ENCODE assay signal across 40 cellular contexts in genomic region chr22:39225591-39225990, GRCh38.
"Had no signal": no experiment of that assay in that cellular context is flagged by ENCODE, and none has a peak within 500 bp of the region (broad histone marks: within the 10 kb centered on the region; RNA-seq: fewer than 3 reads in every experiment).

No MANE protein-coding gene starts in this region.

- H3K9me3 ChIP-seq: adrenal gland, ascending aorta, body of pancreas, breast epithelium had no signal

- H3K27me3 Mint-ChIP-seq: activated naive CD4-positive, alpha-beta T cell treated with anti-CD3 and anti-CD28 coated beads, Interleukin-2, amount 50 U/mL, for 24 hours; activated T-helper 17 cell treated with anti-CD3 and anti-CD28 coated beads, Interleukin-2, amount 50 U/mL, for 72 hours; central memory CD8-positive, alpha-beta T cell had no signal

- ATAC-seq: activated naive CD4-positive, alpha-beta T cell treated with anti-CD3 and anti-CD28 coated beads, Interleukin-2, amount 50 U/mL, for 72 hours; activated naive CD8-positive, alpha-beta T cell treated with anti-CD3 and anti-CD28 coated beads, Interleukin-2, amount 50 U/mL, for 24 hours; activated T-cell treated with anti-CD3 and anti-CD28 coated beads, Interleukin-2, amount 50 U/mL, for 4 hours; activated T-cell treated with anti-CD3 and anti-CD28 coated beads, Interleukin-2, amount 50 U/mL, for 72 hours; activated T-helper 17 cell treated with anti-CD3 and anti-CD28 coated beads, Interleukin-2, amount 50 U/mL, for 72 hours; body of pancreas had no signal

- H3K4me1 ChIP-seq: ascending aorta, body of pancreas, breast epithelium had no signal

- DNase-seq: activated effector memory CD4-positive, alpha-beta T cell treated with anti-CD3 and anti-CD28 coated beads, Interleukin-2, amount 50 U/mL, for 16 hours; activated effector memory CD4-positive, alpha-beta T cell treated with Interleukin-2 at 50 U/mL for 16 hours; activated gamma-delta T cell; activated gamma-delta T cell treated with Interleukin-2 at 50 U/mL for 16 hours; activated naive CD4-positive, alpha-beta T cell; activated naive CD4-positive, alpha-beta T cell treated with anti-CD3 and anti-CD28 coated beads for 36 hours; activated naive CD4-positive, alpha-beta T cell treated with anti-CD3 and anti-CD28 coated beads, Interleukin-2, amount 10 ng/mL, durations not matched to agents 7 days and 5 days; activated naive CD4-positive, alpha-beta T cell treated with anti-CD3 and anti-CD28 coated beads, Interleukin-2, amount 50 U/mL, for 16 hours; activated naive CD4-positive, alpha-beta T cell treated with Interleukin-2 at 50 U/mL for 16 hours; activated naive CD8-positive, alpha-beta T cell treated with anti-CD3 and anti-CD28 coated beads for 36 hours; activated naive CD8-positive, alpha-beta T cell treated with anti-CD3 and anti-CD28 coated beads, Interleukin-2, amount 10 ng/mL, durations not matched to agents 7 days and 5 days; activated naive CD8-positive, alpha-beta T cell treated with anti-CD3 and anti-CD28 coated beads, Interleukin-2, amount 50 U/mL, for 24 hours; activated T-cell treated with anti-CD3 and anti-CD28 coated beads for 4 hours; activated T-cell treated with anti-CD3 and anti-CD28 coated beads, Interleukin-2, amount 50 U/mL, for 1 hour; activated T-cell treated with anti-CD3 and anti-CD28 coated beads, Interleukin-2, amount 50 U/mL, for 24 hours; activated T-cell treated with anti-CD3 and anti-CD28 coated beads, Interleukin-2, amount 50 U/mL, for 4 hours; activated T-cell treated with anti-CD3 and anti-CD28 coated beads, Interleukin-2, amount 50 U/mL, for 48 hours; activated T-cell treated with anti-CD3 and anti-CD28 coated beads, Interleukin-2, amount 50 U/mL, for 72 hours; amniotic stem cell; amygdala; anterior cingulate cortex; aorta; body of pancreas; brain microvascular endothelial cell; caudate nucleus; central memory CD4-positive, alpha-beta T cell; cerebellar nuclear complex had no signal

- H3K36me3 Mint-ChIP-seq: activated naive CD4-positive, alpha-beta T cell treated with anti-CD3 and anti-CD28 coated beads, Interleukin-2, amount 10 ng/mL, durations not matched to agents 7 days and 5 days; activated naive CD4-positive, alpha-beta T cell treated with anti-CD3 and anti-CD28 coated beads, Interleukin-2, amount 50 U/mL, for 72 hours; activated naive CD8-positive, alpha-beta T cell; activated naive CD8-positive, alpha-beta T cell treated with anti-CD3 and anti-CD28 coated beads for 36 hours; activated naive CD8-positive, alpha-beta T cell treated with anti-CD3 and anti-CD28 coated beads, Interleukin-2, amount 10 ng/mL, durations not matched to agents 7 days and 5 days had no signal

- H3K27ac Mint-ChIP-seq: activated naive CD4-positive, alpha-beta T cell treated with anti-CD3 and anti-CD28 coated beads for 36 hours; activated naive CD4-positive, alpha-beta T cell treated with anti-CD3 and anti-CD28 coated beads, Interleukin-2, amount 10 ng/mL, durations not matched to agents 7 days and 5 days; activated naive CD4-positive, alpha-beta T cell treated with anti-CD3 and anti-CD28 coated beads, Interleukin-2, amount 50 U/mL, for 24 hours; activated naive CD4-positive, alpha-beta T cell treated with anti-CD3 and anti-CD28 coated beads, Interleukin-2, amount 50 U/mL, for 72 hours; activated naive CD8-positive, alpha-beta T cell; activated naive CD8-positive, alpha-beta T cell treated with anti-CD3 and anti-CD28 coated beads for 36 hours; activated naive CD8-positive, alpha-beta T cell treated with anti-CD3 and anti-CD28 coated beads, Interleukin-2, amount 10 ng/mL, durations not matched to agents 7 days and 5 days; activated naive CD8-positive, alpha-beta T cell treated with anti-CD3 and anti-CD28 coated beads, Interleukin-2, amount 50 U/mL, for 24 hours; activated T-cell treated with anti-CD3 and anti-CD28 coated beads, Interleukin-2, amount 50 U/mL, for 24 hours; activated T-cell treated with anti-CD3 and anti-CD28 coated beads, Interleukin-2, amount 50 U/mL, for 72 hours; activated T-helper 1 cell treated with anti-CD3 and anti-CD28 coated beads, Interleukin-12 subunit alpha, Interleukin-12 subunit beta, Interleukin-2, Interleukin-4 antibody, amounts not matched to agents 30 ng/mL and 10 ng/mL and 1 ng/mL, durations not matched to agents 14 hours and 24 hours and 36 hours; activated T-helper 17 cell treated with anti-CD3 and anti-CD28 coated beads, Interleukin-2, amount 50 U/mL, for 72 hours; activated T-helper 2 cell treated with anti-CD3 and anti-CD28 coated beads, Interferon-gamma antibody, Interleukin-2, Interleukin-4, amounts not matched to agents 10 μg/mL and 5 μg/mL and 100 μg/mL, durations not matched to agents 14 hours and 24 hours and 36 hours; brain had no signal

- H3K4me3 Mint-ChIP-seq: activated naive CD4-positive, alpha-beta T cell treated with anti-CD3 and anti-CD28 coated beads for 36 hours; activated naive CD4-positive, alpha-beta T cell treated with anti-CD3 and anti-CD28 coated beads, Interleukin-2, amount 10 ng/mL, durations not matched to agents 7 days and 5 days; activated naive CD4-positive, alpha-beta T cell treated with anti-CD3 and anti-CD28 coated beads, Interleukin-2, amount 50 U/mL, for 24 hours; activated naive CD8-positive, alpha-beta T cell; activated naive CD8-positive, alpha-beta T cell treated with anti-CD3 and anti-CD28 coated beads for 36 hours; activated naive CD8-positive, alpha-beta T cell treated with anti-CD3 and anti-CD28 coated beads, Interleukin-2, amount 10 ng/mL, durations not matched to agents 7 days and 5 days; activated naive CD8-positive, alpha-beta T cell treated with anti-CD3 and anti-CD28 coated beads, Interleukin-2, amount 50 U/mL, for 24 hours; activated T-cell treated with anti-CD3 and anti-CD28 coated beads, Interleukin-2, amount 50 U/mL, for 24 hours; activated T-cell treated with anti-CD3 and anti-CD28 coated beads, Interleukin-2, amount 50 U/mL, for 4 hours; activated T-cell treated with anti-CD3 and anti-CD28 coated beads, Interleukin-2, amount 50 U/mL, for 72 hours; activated T-helper 1 cell treated with anti-CD3 and anti-CD28 coated beads, Interleukin-12 subunit alpha, Interleukin-12 subunit beta, Interleukin-2, Interleukin-4 antibody, amounts not matched to agents 30 ng/mL and 10 ng/mL and 1 ng/mL, durations not matched to agents 14 hours and 24 hours and 36 hours; activated T-helper 17 cell treated with anti-CD3 and anti-CD28 coated beads, Interleukin-2, amount 50 U/mL, for 72 hours; brain; central memory CD8-positive, alpha-beta T cell had no signal

- H3K4me3 ChIP-seq: adrenal gland, ascending aorta, body of pancreas, breast epithelium, cardiac muscle cell had no signal

- H3K27ac ChIP-seq: adrenal gland, ascending aorta, body of pancreas, brain microvascular endothelial cell, breast epithelium, cardiac muscle cell had no signal

- H3K36me3 ChIP-seq: ascending aorta, brain microvascular endothelial cell, breast epithelium had no signal

- H3K9me3 Mint-ChIP-seq: activated naive CD4-positive, alpha-beta T cell treated with anti-CD3 and anti-CD28 coated beads for 36 hours; activated naive CD4-positive, alpha-beta T cell treated with anti-CD3 and anti-CD28 coated beads, Interleukin-2, amount 10 ng/mL, durations not matched to agents 7 days and 5 days; activated naive CD4-positive, alpha-beta T cell treated with anti-CD3 and anti-CD28 coated beads, Interleukin-2, amount 50 U/mL, for 24 hours; activated naive CD4-positive, alpha-beta T cell treated with anti-CD3 and anti-CD28 coated beads, Interleukin-2, amount 50 U/mL, for 72 hours; activated naive CD8-positive, alpha-beta T cell treated with anti-CD3 and anti-CD28 coated beads for 36 hours; activated naive CD8-positive, alpha-beta T cell treated with anti-CD3 and anti-CD28 coated beads, Interleukin-2, amount 10 ng/mL, durations not matched to agents 7 days and 5 days; activated naive CD8-positive, alpha-beta T cell treated with anti-CD3 and anti-CD28 coated beads, Interleukin-2, amount 50 U/mL, for 24 hours; activated T-cell treated with anti-CD3 and anti-CD28 coated beads, Interleukin-2, amount 50 U/mL, for 24 hours; activated T-cell treated with anti-CD3 and anti-CD28 coated beads, Interleukin-2, amount 50 U/mL, for 4 hours; activated T-cell treated with anti-CD3 and anti-CD28 coated beads, Interleukin-2, amount 50 U/mL, for 72 hours; activated T-helper 1 cell treated with anti-CD3 and anti-CD28 coated beads, Interleukin-12 subunit alpha, Interleukin-12 subunit beta, Interleukin-2, Interleukin-4 antibody, amounts not matched to agents 30 ng/mL and 10 ng/mL and 1 ng/mL, durations not matched to agents 14 hours and 24 hours and 36 hours; activated T-helper 17 cell treated with anti-CD3 and anti-CD28 coated beads, Interleukin-2, amount 50 U/mL, for 72 hours; activated T-helper 2 cell treated with anti-CD3 and anti-CD28 coated beads, Interferon-gamma antibody, Interleukin-2, Interleukin-4, amounts not matched to agents 10 μg/mL and 5 μg/mL and 100 μg/mL, durations not matched to agents 14 hours and 24 hours and 36 hours; central memory CD8-positive, alpha-beta T cell had no signal

- FAIRE-seq: astrocyte had no signal

- H3K27me3 ChIP-seq: adrenal gland, ascending aorta, body of pancreas, brain microvascular endothelial cell, breast epithelium, cardiac muscle cell had no signal
